12 cellular contexts compared by ENCODE assay signal in genomic region chr12:123854918-123855317, GRCh38.
"Had no signal": no experiment of that assay in that cellular context is flagged by ENCODE, and none has a peak within 500 bp of the region (broad histone marks: within the 10 kb centered on the region; RNA-seq: fewer than 3 reads in every experiment).

No MANE protein-coding gene starts in this region.

- H3K36me3 ChIP-seq: pancreas, thoracic aorta had no signal

- DNase-seq: activated CD4-positive, alpha-beta T cell treated with anti-CD3 and anti-CD28 coated beads, Interleukin-2, amount 10 ng/mL, durations not matched to agents 7 days and 5 days; activated CD4-positive, CD25-positive, alpha-beta regulatory T cell; activated CD8-positive, alpha-beta memory T cell treated with anti-CD3 and anti-CD28 coated beads for 24 hours; activated naive CD4-positive, alpha-beta T cell treated with anti-CD3 and anti-CD28 coated beads for 36 hours; activated T-cell treated with anti-CD3 and anti-CD28 coated beads for 4 hours; effector CD4-positive, alpha-beta T cell; foreskin melanocyte; pancreas; stimulated activated CD4-positive, alpha-beta T cell treated with anti-CD3 and anti-CD28 coated beads, Interleukin-4, amount 100 ng/mL, for 1 hour; stimulated activated CD8-positive, alpha-beta memory T cell treated with anti-CD3 and anti-CD28 coated beads, Interleukin-4, amount 100 ng/mL, for 48 hours had no signal

- H3K27me3 ChIP-seq: pancreas had no signal

- H3K4me1 ChIP-seq: pancreas had no signal

- H3K4me3 ChIP-seq: pancreas, thoracic aorta had no signal

- ATAC-seq: activated T-helper 17 cell treated with anti-CD3 and anti-CD28 coated beads, Interleukin-2, amount 50 U/mL, for 72 hours; pancreas had no signal

- H3K27ac ChIP-seq: pancreas, thoracic aorta had no signal
